31 cellular contexts compared by ENCODE assay signal in the genomic region with DNA sequence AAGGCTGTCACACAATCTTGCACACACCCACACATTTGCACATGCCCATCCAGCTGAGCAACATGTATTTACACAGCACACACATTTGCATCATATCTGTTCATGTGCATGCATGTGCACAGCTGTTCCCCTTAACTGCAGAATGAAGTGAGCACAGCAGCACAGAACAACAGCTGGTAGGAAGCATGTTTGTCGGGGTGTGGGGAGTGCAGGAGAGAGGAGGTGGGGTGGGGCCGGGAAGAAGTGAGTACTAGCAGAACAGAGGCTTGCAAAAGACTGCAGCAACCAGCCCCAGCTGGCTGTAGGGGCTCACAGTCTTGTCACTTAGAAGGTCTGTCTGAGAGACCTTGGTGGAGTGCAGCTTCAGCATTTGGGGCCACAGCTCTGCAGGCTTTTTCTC.
"Had no signal": no experiment of that assay in that cellular context is flagged by ENCODE, and none has a peak within 500 bp of the region (broad histone marks: within the 10 kb centered on the region; RNA-seq: fewer than 3 reads in every experiment).

No MANE protein-coding gene starts in this region.

- H3K36me3 ChIP-seq: adrenal gland, cardiac muscle cell, colonic mucosa, gastroesophageal sphincter, left ventricle myocardium inferior, ovary, thoracic aorta, upper lobe of left lung, vagina had no signal

- H3K27ac Mint-ChIP-seq: activated B cell treated with CpG ODN at 0.5 μM for 24 hours; activated CD8-positive, alpha-beta T cell treated with anti-CD3 and anti-CD28 coated beads for 36 hours; activated naive CD4-positive, alpha-beta T cell treated with anti-CD3 and anti-CD28 coated beads for 36 hours; activated naive CD8-positive, alpha-beta T cell treated with anti-CD3 and anti-CD28 coated beads for 36 hours; activated T-helper 2 cell treated with anti-CD3 and anti-CD28 coated beads, Interferon-gamma antibody, Interleukin-2, Interleukin-4, amounts not matched to agents 10 μg/mL and 5 μg/mL and 100 μg/mL, durations not matched to agents 14 hours and 24 hours and 36 hours; effector memory CD8-positive, alpha-beta T cell; natural killer cell treated with Interleukin-12 subunit alpha and Interleukin-12 subunit beta and Interleukin-15 and Interleukin-18, amount 100 ng/mL, for 72 hours; progenitor cell of endocrine pancreas; stimulated activated effector memory CD8-positive, alpha-beta T cell treated with anti-CD3 and anti-CD28 coated beads, Interleukin-12 subunit alpha, Interleukin-12 subunit beta, amount 100 ng/mL, for 72 hours; stimulated activated naive CD8-positive, alpha-beta T cell treated with anti-CD3 and anti-CD28 coated beads, Interleukin-15, Interleukin-2, amounts not matched to agents 100 ng/mL and 50 ng/mL, for 24 hours; T-helper 2 cell treated with Interferon-gamma antibody and Interleukin-4, amounts not matched to agents 5 μg/mL and 100 μg/mL, for 36 hours had no signal

- H3K4me3 ChIP-seq: adrenal gland, body of pancreas, cardiac muscle cell, colonic mucosa, gastroesophageal sphincter, hepatocyte, left ventricle myocardium inferior, lung, ovary, thoracic aorta, upper lobe of left lung, vagina had no signal

- H3K9me3 Mint-ChIP-seq: activated B cell treated with CpG ODN at 0.5 μM for 24 hours; activated CD8-positive, alpha-beta T cell treated with anti-CD3 and anti-CD28 coated beads for 36 hours; activated naive CD4-positive, alpha-beta T cell treated with anti-CD3 and anti-CD28 coated beads for 36 hours; activated naive CD8-positive, alpha-beta T cell treated with anti-CD3 and anti-CD28 coated beads for 36 hours; activated T-helper 2 cell treated with anti-CD3 and anti-CD28 coated beads, Interferon-gamma antibody, Interleukin-2, Interleukin-4, amounts not matched to agents 10 μg/mL and 5 μg/mL and 100 μg/mL, durations not matched to agents 14 hours and 24 hours and 36 hours; effector memory CD8-positive, alpha-beta T cell; natural killer cell treated with Interleukin-12 subunit alpha and Interleukin-12 subunit beta and Interleukin-15 and Interleukin-18, amount 100 ng/mL, for 72 hours; stimulated activated effector memory CD8-positive, alpha-beta T cell treated with anti-CD3 and anti-CD28 coated beads, Interleukin-12 subunit alpha, Interleukin-12 subunit beta, amount 100 ng/mL, for 72 hours; stimulated activated naive CD8-positive, alpha-beta T cell treated with anti-CD3 and anti-CD28 coated beads, Interleukin-15, Interleukin-2, amounts not matched to agents 100 ng/mL and 50 ng/mL, for 24 hours; T-helper 2 cell treated with Interferon-gamma antibody and Interleukin-4, amounts not matched to agents 5 μg/mL and 100 μg/mL, for 36 hours had no signal

- H3K36me3 Mint-ChIP-seq: activated naive CD8-positive, alpha-beta T cell treated with anti-CD3 and anti-CD28 coated beads for 36 hours; natural killer cell treated with Interleukin-12 subunit alpha and Interleukin-12 subunit beta and Interleukin-15 and Interleukin-18, amount 100 ng/mL, for 72 hours; stimulated activated effector memory CD8-positive, alpha-beta T cell treated with anti-CD3 and anti-CD28 coated beads, Interleukin-12 subunit alpha, Interleukin-12 subunit beta, amount 100 ng/mL, for 72 hours had no signal

- H3K9me3 ChIP-seq: adrenal gland, body of pancreas, colonic mucosa, gastroesophageal sphincter, left ventricle myocardium inferior, ovary, thoracic aorta, upper lobe of left lung, vagina had no signal

- H3K27me3 Mint-ChIP-seq: activated naive CD8-positive, alpha-beta T cell treated with anti-CD3 and anti-CD28 coated beads for 36 hours; stimulated activated naive CD8-positive, alpha-beta T cell treated with anti-CD3 and anti-CD28 coated beads, Interleukin-15, Interleukin-2, amounts not matched to agents 100 ng/mL and 50 ng/mL, for 24 hours had no signal

- DNase-seq: activated B cell treated with CpG ODN at 0.5 μM for 24 hours; activated CD4-positive, alpha-beta T cell treated with anti-CD3 and anti-CD28 coated beads, Interleukin-2, amount 50 U/mL, for 1 hour; activated CD8-positive, alpha-beta T cell treated with anti-CD3 and anti-CD28 coated beads for 36 hours; activated naive CD4-positive, alpha-beta T cell treated with anti-CD3 and anti-CD28 coated beads for 36 hours; activated naive CD8-positive, alpha-beta T cell treated with anti-CD3 and anti-CD28 coated beads for 36 hours; activated T-cell treated with anti-CD3 and anti-CD28 coated beads, Interleukin-2, amount 50 U/mL, for 48 hours; adrenal gland; aorta; body of pancreas; cerebellar nuclear complex; colonic mucosa; effector memory CD8-positive, alpha-beta T cell; erythroblast; left ventricle myocardium inferior; ovary; retina; small intestine; stimulated activated CD4-positive, alpha-beta T cell treated with anti-CD3 and anti-CD28 coated beads, Interleukin-4, amount 100 ng/mL, for 24 hours; upper lobe of left lung had no signal

- H3K4me3 Mint-ChIP-seq: activated B cell treated with CpG ODN at 0.5 μM for 24 hours; activated CD8-positive, alpha-beta T cell treated with anti-CD3 and anti-CD28 coated beads for 36 hours; activated naive CD4-positive, alpha-beta T cell treated with anti-CD3 and anti-CD28 coated beads for 36 hours; activated naive CD8-positive, alpha-beta T cell treated with anti-CD3 and anti-CD28 coated beads for 36 hours; effector memory CD8-positive, alpha-beta T cell; natural killer cell treated with Interleukin-12 subunit alpha and Interleukin-12 subunit beta and Interleukin-15 and Interleukin-18, amount 100 ng/mL, for 72 hours; stimulated activated effector memory CD8-positive, alpha-beta T cell treated with anti-CD3 and anti-CD28 coated beads, Interleukin-12 subunit alpha, Interleukin-12 subunit beta, amount 100 ng/mL, for 72 hours; stimulated activated naive CD8-positive, alpha-beta T cell treated with anti-CD3 and anti-CD28 coated beads, Interleukin-15, Interleukin-2, amounts not matched to agents 100 ng/mL and 50 ng/mL, for 24 hours; T-helper 2 cell treated with Interferon-gamma antibody and Interleukin-4, amounts not matched to agents 5 μg/mL and 100 μg/mL, for 36 hours had no signal

- H3K4me1 Mint-ChIP-seq: activated B cell treated with CpG ODN at 0.5 μM for 24 hours; activated naive CD8-positive, alpha-beta T cell treated with anti-CD3 and anti-CD28 coated beads for 36 hours; stimulated activated effector memory CD8-positive, alpha-beta T cell treated with anti-CD3 and anti-CD28 coated beads, Interleukin-12 subunit alpha, Interleukin-12 subunit beta, amount 100 ng/mL, for 72 hours had no signal

- H3K4me1 ChIP-seq: adrenal gland, body of pancreas, colonic mucosa, upper lobe of left lung, vagina had no signal

- H3K27ac ChIP-seq: adrenal gland, body of pancreas, cardiac muscle cell, colonic mucosa, gastroesophageal sphincter, hepatocyte, left ventricle myocardium inferior, ovary, thoracic aorta, upper lobe of left lung, vagina had no signal

- H3K27me3 ChIP-seq: adrenal gland, body of pancreas, cardiac muscle cell, colonic mucosa, ovary, upper lobe of left lung, vagina had no signal
